11 cellular contexts compared by ENCODE assay signal in genomic region chr14:29521526-29522137, GRCh38.
A peak's percentile ranks its signal among the peaks of the same experiment; 100 is the strongest.
DNase-seq lines count a peak whose midpoint lies in the region; ATAC-seq and TF ChIP-seq lines count a peak whose summit lies in the region.
"Had no signal": no experiment of that assay in that cellular context is flagged by ENCODE, and none has a peak within 500 bp of the region (broad histone marks: within the 10 kb centered on the region; RNA-seq: fewer than 3 reads in every experiment).

No MANE protein-coding gene starts in this region.

- CTCF ChIA-PET in activated CD8-positive, alpha-beta T cell treated with anti-CD3 and anti-CD28 coated beads for 36 hours (lab: Charles Lee) = interaction anchor here (0.9 kb wide), 1 partner anchor 770 kb away, joined by 3 read pairs; no protein-coding TSS in a partner anchor

- no peaks in the 10 kb centered on the region for H3F3A ChIP-seq in neural progenitor cell (ENCODE audit: low read depth)

- no peak overlapping the region for H3K9ac ChIP-seq in neural progenitor cell
- H3K9ac ChIP-seq: BLaER1 had no signal

- ATAC-seq in activated CD8-positive, alpha-beta T cell treated with anti-CD3 and anti-CD28 coated beads for 36 hours = no peak

- H3K9me3 ChIP-seq in neural progenitor cell (ENCODE audit: low read depth) = no peaks in the 10 kb centered on the region

- H3K4me1 Mint-ChIP-seq in activated CD8-positive, alpha-beta T cell treated with anti-CD3 and anti-CD28 coated beads for 36 hours (ENCODE audit: low read depth) = no peaks in the 10 kb centered on the region
- no peaks in the 10 kb centered on the region for H3K4me1 Mint-ChIP-seq in neural progenitor cell
- H3K4me1 Mint-ChIP-seq: activated naive CD4-positive, alpha-beta T cell treated with anti-CD3 and anti-CD28 coated beads, Interleukin-2, amount 50 U/mL, for 24 hours had no signal

- H3K79me2 ChIP-seq in neural progenitor cell (ENCODE audit: low read depth) = no peaks in the 10 kb centered on the region

- H3K27me3 ChIP-seq in neural progenitor cell = no peaks in the 10 kb centered on the region
- H3K27me3 ChIP-seq: BLaER1 had no signal

- H3K36me3 ChIP-seq in neural progenitor cell = no peaks in the 10 kb centered on the region
- H3K36me3 ChIP-seq: BLaER1 had no signal

- no peaks in the 10 kb centered on the region for H4K20me1 ChIP-seq in neural progenitor cell (ENCODE audit: low read depth)
- H4K20me1 ChIP-seq: BLaER1 had no signal

- no peak overlapping the region for H3K27ac ChIP-seq in neural progenitor cell
- H3K27ac ChIP-seq: BLaER1 had no signal

- no peak overlapping the region for H3K4me3 ChIP-seq in neural progenitor cell
- H3K4me3 ChIP-seq: BLaER1 had no signal

- no peaks in the 10 kb centered on the region for H3K36me3 Mint-ChIP-seq in activated CD8-positive, alpha-beta T cell treated with anti-CD3 and anti-CD28 coated beads for 36 hours (ENCODE audit: low read depth)
- no peaks in the 10 kb centered on the region for H3K36me3 Mint-ChIP-seq in neural progenitor cell
- H3K36me3 Mint-ChIP-seq: activated naive CD4-positive, alpha-beta T cell treated with anti-CD3 and anti-CD28 coated beads, Interleukin-2, amount 50 U/mL, for 24 hours had no signal

- H3K9me3 Mint-ChIP-seq in activated CD8-positive, alpha-beta T cell treated with anti-CD3 and anti-CD28 coated beads for 36 hours = peaks cover 8% of the 10 kb centered on the region
- peaks cover 2% of the 10 kb centered on the region for H3K9me3 Mint-ChIP-seq in neural progenitor cell

- peak; percentile 30 for TF ChIP-seq CTCF in activated CD8-positive, alpha-beta T cell treated with anti-CD3 and anti-CD28 coated beads for 36 hours (IDR thresholded peaks at IDR 0.05)
- peak; percentile 76 for TF ChIP-seq CTCF in neural progenitor cell (IDR thresholded peaks at IDR 0.05)

- no peak overlapping the region for H3K4me3 Mint-ChIP-seq in activated CD8-positive, alpha-beta T cell treated with anti-CD3 and anti-CD28 coated beads for 36 hours
- no peak overlapping the region for H3K4me3 Mint-ChIP-seq in neural progenitor cell
- H3K4me3 Mint-ChIP-seq: activated naive CD4-positive, alpha-beta T cell treated with anti-CD3 and anti-CD28 coated beads, Interleukin-2, amount 50 U/mL, for 24 hours had no signal

- H3K27me3 Mint-ChIP-seq in activated CD8-positive, alpha-beta T cell treated with anti-CD3 and anti-CD28 coated beads for 36 hours = no peaks in the 10 kb centered on the region
- no peaks in the 10 kb centered on the region for H3K27me3 Mint-ChIP-seq in neural progenitor cell (ENCODE audit: insufficient read depth, low read depth)
- H3K27me3 Mint-ChIP-seq: activated naive CD4-positive, alpha-beta T cell treated with anti-CD3 and anti-CD28 coated beads, Interleukin-2, amount 50 U/mL, for 24 hours had no signal

- intact Hi-C loops in activated CD8-positive, alpha-beta T cell treated with anti-CD3 and anti-CD28 coated beads for 36 hours (cut with micrococcal nuclease) = no loop called here

- DNase-seq in NCI-H2081 (lab: John Stamatoyannopoulos, UW) (peak; percentile 61 to 63), NCI-H2081 treated with DMSO at 0.1 percent for 48 hours (lab: John Stamatoyannopoulos, UW) (no peak), NCI-H1694 treated with DMSO at 0.1 percent for 48 hours (lab: John Stamatoyannopoulos, UW) (peak; percentile 54), neural progenitor cell (ENCODE audit: low spot score) (peak; percentile 62), DMS153 (lab: John Stamatoyannopoulos, UW) (no peak), midbrain (lab: John Stamatoyannopoulos, UW) (no peak), retina (no peak)
- peak; percentile 9 for DNase-seq in activated CD8-positive, alpha-beta T cell treated with anti-CD3 and anti-CD28 coated beads for 36 hours
- DNase-seq: NCI-H526 treated with DMSO at 0.1 percent for 48 hours had no signal

- H3K4me2 ChIP-seq in neural progenitor cell = no peak overlapping the region
- H3K4me2 ChIP-seq: BLaER1 had no signal

- POLR2A ChIA-PET in activated CD8-positive, alpha-beta T cell treated with anti-CD3 and anti-CD28 coated beads for 36 hours (lab: Charles Lee) = no interaction called here

- H3K4me1 ChIP-seq in neural progenitor cell = no peaks in the 10 kb centered on the region
- H3K4me1 ChIP-seq: BLaER1 had no signal

- no peak overlapping the region for H3K27ac Mint-ChIP-seq in activated CD8-positive, alpha-beta T cell treated with anti-CD3 and anti-CD28 coated beads for 36 hours
- no peak overlapping the region for H3K27ac Mint-ChIP-seq in neural progenitor cell
- H3K27ac Mint-ChIP-seq: activated naive CD4-positive, alpha-beta T cell treated with anti-CD3 and anti-CD28 coated beads, Interleukin-2, amount 50 U/mL, for 24 hours had no signal

- no peak overlapping the region for H2AFZ ChIP-seq in neural progenitor cell (replicated peaks)

Comparison
In these comparisons a context has a peak if more than half of its experiments do, and no peak if none do; other contexts are left out.
1. DNase-seq: peak in NCI-H2081 (2 of 2), NCI-H1694 treated with DMSO at 0.1 percent for 48 hours (single experiment), activated CD8-positive, alpha-beta T cell treated with anti-CD3 and anti-CD28 coated beads for 36 hours (single experiment) and neural progenitor cell (single experiment); none in NCI-H2081 treated with DMSO at 0.1 percent for 48 hours (single experiment), DMS153 (single experiment), midbrain (single experiment) and retina (single experiment).